ENCODE assay signal across 1 cellular context in the genomic region with DNA sequence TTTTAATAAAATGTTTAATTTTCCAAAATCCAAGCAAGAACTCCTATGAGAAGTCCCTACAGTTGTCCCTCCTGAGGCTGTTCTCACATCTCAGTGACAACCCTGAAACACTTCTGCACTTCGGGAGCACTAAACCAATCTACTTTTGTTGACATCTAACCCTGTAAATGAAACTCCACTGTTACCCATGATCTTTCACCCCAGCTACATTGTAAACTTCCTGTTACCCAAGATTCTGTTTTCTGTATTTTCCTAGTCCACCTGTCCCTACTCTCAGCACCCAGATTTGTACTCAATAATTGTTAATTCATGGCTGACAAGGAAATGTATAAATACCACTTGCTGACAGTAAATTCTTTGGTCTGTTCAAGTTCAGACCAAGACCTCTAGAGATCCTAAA.
TF ChIP-seq lines count a peak whose summit lies in the region.

No MANE protein-coding gene starts in this region.

TF ChIP-seq in HepG2, 621 proteins besides CTCF, POLR2A, EP300 and RAD21 (continued from another document):
- TF ChIP-seq, protein P1, sequence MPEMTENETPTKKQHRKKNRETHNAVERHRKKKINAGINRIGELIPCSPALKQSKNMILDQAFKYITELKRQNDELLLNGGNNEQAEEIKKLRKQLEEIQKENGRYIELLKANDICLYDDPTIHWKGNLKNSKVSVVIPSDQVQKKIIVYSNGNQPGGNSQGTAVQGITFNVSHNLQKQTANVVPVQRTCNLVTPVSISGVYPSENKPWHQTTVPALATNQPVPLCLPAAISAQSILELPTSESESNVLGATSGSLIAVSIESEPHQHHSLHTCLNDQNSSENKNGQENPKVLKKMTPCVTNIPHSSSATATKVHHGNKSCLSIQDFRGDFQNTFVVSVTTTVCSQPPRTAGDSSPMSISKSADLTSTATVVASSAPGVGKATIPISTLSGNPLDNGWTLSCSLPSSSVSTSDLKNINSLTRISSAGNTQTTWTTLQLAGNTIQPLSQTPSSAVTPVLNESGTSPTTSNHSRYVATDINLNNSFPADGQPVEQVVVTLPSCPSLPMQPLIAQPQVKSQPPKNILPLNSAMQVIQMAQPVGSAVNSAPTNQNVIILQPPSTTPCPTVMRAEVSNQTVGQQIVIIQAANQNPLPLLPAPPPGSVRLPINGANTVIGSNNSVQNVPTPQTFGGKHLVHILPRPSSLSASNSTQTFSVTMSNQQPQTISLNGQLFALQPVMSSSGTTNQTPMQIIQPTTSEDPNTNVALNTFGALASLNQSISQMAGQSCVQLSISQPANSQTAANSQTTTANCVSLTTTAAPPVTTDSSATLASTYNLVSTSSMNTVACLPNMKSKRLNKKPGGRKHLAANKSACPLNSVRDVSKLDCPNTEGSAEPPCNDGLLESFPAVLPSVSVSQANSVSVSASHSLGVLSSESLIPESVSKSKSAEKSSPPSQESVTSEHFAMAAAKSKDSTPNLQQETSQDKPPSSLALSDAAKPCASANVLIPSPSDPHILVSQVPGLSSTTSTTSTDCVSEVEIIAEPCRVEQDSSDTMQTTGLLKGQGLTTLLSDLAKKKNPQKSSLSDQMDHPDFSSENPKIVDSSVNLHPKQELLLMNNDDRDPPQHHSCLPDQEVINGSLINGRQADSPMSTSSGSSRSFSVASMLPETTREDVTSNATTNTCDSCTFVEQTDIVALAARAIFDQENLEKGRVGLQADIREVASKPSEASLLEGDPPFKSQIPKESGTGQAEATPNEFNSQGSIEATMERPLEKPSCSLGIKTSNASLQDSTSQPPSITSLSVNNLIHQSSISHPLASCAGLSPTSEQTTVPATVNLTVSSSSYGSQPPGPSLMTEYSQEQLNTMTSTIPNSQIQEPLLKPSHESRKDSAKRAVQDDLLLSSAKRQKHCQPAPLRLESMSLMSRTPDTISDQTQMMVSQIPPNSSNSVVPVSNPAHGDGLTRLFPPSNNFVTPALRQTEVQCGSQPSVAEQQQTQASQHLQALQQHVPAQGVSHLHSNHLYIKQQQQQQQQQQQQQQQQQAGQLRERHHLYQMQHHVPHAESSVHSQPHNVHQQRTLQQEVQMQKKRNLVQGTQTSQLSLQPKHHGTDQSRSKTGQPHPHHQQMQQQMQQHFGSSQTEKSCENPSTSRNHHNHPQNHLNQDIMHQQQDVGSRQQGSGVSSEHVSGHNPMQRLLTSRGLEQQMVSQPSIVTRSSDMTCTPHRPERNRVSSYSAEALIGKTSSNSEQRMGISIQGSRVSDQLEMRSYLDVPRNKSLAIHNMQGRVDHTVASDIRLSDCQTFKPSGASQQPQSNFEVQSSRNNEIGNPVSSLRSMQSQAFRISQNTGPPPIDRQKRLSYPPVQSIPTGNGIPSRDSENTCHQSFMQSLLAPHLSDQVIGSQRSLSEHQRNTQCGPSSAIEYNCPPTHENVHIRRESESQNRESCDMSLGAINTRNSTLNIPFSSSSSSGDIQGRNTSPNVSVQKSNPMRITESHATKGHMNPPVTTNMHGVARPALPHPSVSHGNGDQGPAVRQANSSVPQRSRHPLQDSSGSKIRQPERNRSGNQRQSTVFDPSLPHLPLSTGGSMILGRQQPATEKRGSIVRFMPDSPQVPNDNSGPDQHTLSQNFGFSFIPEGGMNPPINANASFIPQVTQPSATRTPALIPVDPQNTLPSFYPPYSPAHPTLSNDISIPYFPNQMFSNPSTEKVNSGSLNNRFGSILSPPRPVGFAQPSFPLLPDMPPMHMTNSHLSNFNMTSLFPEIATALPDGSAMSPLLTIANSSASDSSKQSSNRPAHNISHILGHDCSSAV (CRISPR knock-in tag; IDR thresholded peaks at IDR 0.05; ENCODE audit: borderline replicate concordance): no peak
- TF ChIP-seq GABPA (IDR thresholded peaks at IDR 0.05; ENCODE audit: low read depth, low read length) (no peak), GABPA (CRISPR knock-in tag; IDR thresholded peaks at IDR 0.05; ENCODE audit: low read depth) (peak; percentile 66), NFYB (CRISPR knock-in tag; IDR thresholded peaks at IDR 0.05) (no peak), THAP11 (CRISPR knock-in tag; IDR thresholded peaks at IDR 0.05) (no peak), ZNF451 (CRISPR knock-in tag; IDR thresholded peaks at IDR 0.05) (no peak), FOXP1 (IDR thresholded peaks at IDR 0.05) (no peak), FOXP1 (CRISPR knock-in tag; IDR thresholded peaks at IDR 0.05) (0 out of 2 replicates have a peak, but pooled peaks have one; percentile 26), ZFP36L1 (CRISPR knock-in tag; IDR thresholded peaks at IDR 0.05) (no peak), NFE2L2 (IDR thresholded peaks at IDR 0.05; ENCODE audit: low read length) (no peak), PPARG (CRISPR knock-in tag; conservative IDR thresholded peaks at IDR 0.05) (no peak), NR2C2 (CRISPR knock-in tag; IDR thresholded peaks at IDR 0.05; ENCODE audit: borderline replicate concordance) (peak; percentile 17; the same call in 1 of the 2 replicates), RNF2 (conservative IDR thresholded peaks at IDR 0.05; ENCODE audit: low read depth) (no peak), POGZ (CRISPR knock-in tag; IDR thresholded peaks at IDR 0.05) (0 out of 2 replicates have a peak, but pooled peaks have one; percentile 30), ELF3 (CRISPR knock-in tag; IDR thresholded peaks at IDR 0.05) (0 out of 2 replicates have a peak, but pooled peaks have one; percentile 17)
- TF ChIP-seq, protein P2, sequence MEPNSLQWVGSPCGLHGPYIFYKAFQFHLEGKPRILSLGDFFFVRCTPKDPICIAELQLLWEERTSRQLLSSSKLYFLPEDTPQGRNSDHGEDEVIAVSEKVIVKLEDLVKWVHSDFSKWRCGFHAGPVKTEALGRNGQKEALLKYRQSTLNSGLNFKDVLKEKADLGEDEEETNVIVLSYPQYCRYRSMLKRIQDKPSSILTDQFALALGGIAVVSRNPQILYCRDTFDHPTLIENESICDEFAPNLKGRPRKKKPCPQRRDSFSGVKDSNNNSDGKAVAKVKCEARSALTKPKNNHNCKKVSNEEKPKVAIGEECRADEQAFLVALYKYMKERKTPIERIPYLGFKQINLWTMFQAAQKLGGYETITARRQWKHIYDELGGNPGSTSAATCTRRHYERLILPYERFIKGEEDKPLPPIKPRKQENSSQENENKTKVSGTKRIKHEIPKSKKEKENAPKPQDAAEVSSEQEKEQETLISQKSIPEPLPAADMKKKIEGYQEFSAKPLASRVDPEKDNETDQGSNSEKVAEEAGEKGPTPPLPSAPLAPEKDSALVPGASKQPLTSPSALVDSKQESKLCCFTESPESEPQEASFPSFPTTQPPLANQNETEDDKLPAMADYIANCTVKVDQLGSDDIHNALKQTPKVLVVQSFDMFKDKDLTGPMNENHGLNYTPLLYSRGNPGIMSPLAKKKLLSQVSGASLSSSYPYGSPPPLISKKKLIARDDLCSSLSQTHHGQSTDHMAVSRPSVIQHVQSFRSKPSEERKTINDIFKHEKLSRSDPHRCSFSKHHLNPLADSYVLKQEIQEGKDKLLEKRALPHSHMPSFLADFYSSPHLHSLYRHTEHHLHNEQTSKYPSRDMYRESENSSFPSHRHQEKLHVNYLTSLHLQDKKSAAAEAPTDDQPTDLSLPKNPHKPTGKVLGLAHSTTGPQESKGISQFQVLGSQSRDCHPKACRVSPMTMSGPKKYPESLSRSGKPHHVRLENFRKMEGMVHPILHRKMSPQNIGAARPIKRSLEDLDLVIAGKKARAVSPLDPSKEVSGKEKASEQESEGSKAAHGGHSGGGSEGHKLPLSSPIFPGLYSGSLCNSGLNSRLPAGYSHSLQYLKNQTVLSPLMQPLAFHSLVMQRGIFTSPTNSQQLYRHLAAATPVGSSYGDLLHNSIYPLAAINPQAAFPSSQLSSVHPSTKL (CRISPR knock-in tag; IDR thresholded peaks at IDR 0.05): 0 out of 2 replicates have a peak, but pooled peaks have one; percentile 14
- TF ChIP-seq, protein P3, sequence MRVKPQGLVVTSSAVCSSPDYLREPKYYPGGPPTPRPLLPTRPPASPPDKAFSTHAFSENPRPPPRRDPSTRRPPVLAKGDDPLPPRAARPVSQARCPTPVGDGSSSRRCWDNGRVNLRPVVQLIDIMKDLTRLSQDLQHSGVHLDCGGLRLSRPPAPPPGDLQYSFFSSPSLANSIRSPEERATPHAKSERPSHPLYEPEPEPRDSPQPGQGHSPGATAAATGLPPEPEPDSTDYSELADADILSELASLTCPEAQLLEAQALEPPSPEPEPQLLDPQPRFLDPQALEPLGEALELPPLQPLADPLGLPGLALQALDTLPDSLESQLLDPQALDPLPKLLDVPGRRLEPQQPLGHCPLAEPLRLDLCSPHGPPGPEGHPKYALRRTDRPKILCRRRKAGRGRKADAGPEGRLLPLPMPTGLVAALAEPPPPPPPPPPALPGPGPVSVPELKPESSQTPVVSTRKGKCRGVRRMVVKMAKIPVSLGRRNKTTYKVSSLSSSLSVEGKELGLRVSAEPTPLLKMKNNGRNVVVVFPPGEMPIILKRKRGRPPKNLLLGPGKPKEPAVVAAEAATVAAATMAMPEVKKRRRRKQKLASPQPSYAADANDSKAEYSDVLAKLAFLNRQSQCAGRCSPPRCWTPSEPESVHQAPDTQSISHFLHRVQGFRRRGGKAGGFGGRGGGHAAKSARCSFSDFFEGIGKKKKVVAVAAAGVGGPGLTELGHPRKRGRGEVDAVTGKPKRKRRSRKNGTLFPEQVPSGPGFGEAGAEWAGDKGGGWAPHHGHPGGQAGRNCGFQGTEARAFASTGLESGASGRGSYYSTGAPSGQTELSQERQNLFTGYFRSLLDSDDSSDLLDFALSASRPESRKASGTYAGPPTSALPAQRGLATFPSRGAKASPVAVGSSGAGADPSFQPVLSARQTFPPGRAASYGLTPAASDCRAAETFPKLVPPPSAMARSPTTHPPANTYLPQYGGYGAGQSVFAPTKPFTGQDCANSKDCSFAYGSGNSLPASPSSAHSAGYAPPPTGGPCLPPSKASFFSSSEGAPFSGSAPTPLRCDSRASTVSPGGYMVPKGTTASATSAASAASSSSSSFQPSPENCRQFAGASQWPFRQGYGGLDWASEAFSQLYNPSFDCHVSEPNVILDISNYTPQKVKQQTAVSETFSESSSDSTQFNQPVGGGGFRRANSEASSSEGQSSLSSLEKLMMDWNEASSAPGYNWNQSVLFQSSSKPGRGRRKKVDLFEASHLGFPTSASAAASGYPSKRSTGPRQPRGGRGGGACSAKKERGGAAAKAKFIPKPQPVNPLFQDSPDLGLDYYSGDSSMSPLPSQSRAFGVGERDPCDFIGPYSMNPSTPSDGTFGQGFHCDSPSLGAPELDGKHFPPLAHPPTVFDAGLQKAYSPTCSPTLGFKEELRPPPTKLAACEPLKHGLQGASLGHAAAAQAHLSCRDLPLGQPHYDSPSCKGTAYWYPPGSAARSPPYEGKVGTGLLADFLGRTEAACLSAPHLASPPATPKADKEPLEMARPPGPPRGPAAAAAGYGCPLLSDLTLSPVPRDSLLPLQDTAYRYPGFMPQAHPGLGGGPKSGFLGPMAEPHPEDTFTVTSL (CRISPR knock-in tag; IDR thresholded peaks at IDR 0.05; ENCODE audit: borderline replicate concordance): 0 out of 2 replicates have a peak, but pooled peaks have one; percentile 31
